In the genomic region with DNA sequence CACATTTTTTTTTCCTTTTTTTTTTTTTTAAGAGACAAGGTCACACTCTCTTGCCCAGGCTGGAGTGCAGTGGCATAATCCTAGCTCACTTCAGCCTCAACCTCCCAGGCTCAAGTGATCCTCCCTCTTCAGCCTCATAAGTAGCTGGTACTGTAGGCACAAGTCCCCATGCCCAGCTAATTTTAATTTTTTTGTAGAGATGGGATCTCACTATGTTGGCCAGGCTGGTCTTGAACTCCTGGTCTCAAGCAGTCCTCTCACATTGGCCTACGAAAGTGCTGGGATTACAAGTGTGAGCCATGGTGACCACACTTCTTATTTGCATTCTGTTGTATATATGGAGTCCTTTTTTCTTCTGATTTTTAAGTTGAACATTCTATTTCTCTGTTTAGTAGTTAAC, we compare ENCODE assay signal across 15 cellular contexts. TPM values are rescaled to one million over a fixed set of nuclear protein-coding genes. Genes with fewer than 3 reads are reported as not detected.
DNase-seq lines count a peak whose midpoint lies in the region; ATAC-seq and TF ChIP-seq lines count a peak whose summit lies in the region.
"Had no signal": no experiment of that assay in that cellular context is flagged by ENCODE, and none has a peak within 500 bp of the region (broad histone marks: within the 10 kb centered on the region; RNA-seq: fewer than 3 reads in every experiment).

No MANE protein-coding gene starts in this region.

- no peaks in the 10 kb centered on the region for H3K36me3 ChIP-seq in CD4-positive, CD25-positive, alpha-beta regulatory T cell (ENCODE audit: control insufficient read depth, insufficient read depth, low read length)
- H3K36me3 ChIP-seq in naive thymus-derived CD4-positive, alpha-beta T cell (ENCODE audit: control insufficient read depth in 2 of 3, insufficient read depth in 3 of 3, low read length in 3 of 3): no peaks in the 10 kb centered on the region
- H3K36me3 ChIP-seq in aorta (ENCODE audit: control insufficient read depth in 1 of 2, insufficient read depth in 2 of 2, low read length in 1 of 2): peaks cover 0 to 2% of the 10 kb centered on the region in 2 donors
- H3K36me3 ChIP-seq: HAP-1 had no signal

- H3K4me3 Mint-ChIP-seq in activated CD8-positive, alpha-beta memory T cell treated with anti-CD3 and anti-CD28 coated beads, Interleukin-2, amount 10 ng/mL, durations not matched to agents 7 days and 5 days: no peak overlapping the region
- peak overlapping the region in 2 of 4 donors; percentile 29 to 63 for H3K4me3 Mint-ChIP-seq in CD4-positive, CD25-positive, alpha-beta regulatory T cell
- no peak overlapping the region for H3K4me3 Mint-ChIP-seq in WTC11
- H3K4me3 Mint-ChIP-seq in naive thymus-derived CD4-positive, alpha-beta T cell: peak overlapping the region in 7 of 10 donors; percentile 39 to 69 (median 63)

- DNase-seq in activated CD8-positive, alpha-beta memory T cell treated with anti-CD3 and anti-CD28 coated beads, Interleukin-2, amount 10 ng/mL, durations not matched to agents 7 days and 5 days: no peak
- DNase-seq in activated CD8-positive, alpha-beta memory T cell treated with anti-CD3 and anti-CD28 coated beads, Interleukin-2, amount 50 U/mL, for 48 hours: no peak
- DNase-seq in CD4-positive, CD25-positive, alpha-beta regulatory T cell: no peak
- DNase-seq in WTC11 (ENCODE audit: low spot score): no peak
- DNase-seq in naive thymus-derived CD4-positive, alpha-beta T cell: no peak
- no peak for DNase-seq in cerebellar nuclear complex (lab: John Stamatoyannopoulos, UW)
- DNase-seq in NCI-H1436 (lab: John Stamatoyannopoulos, UW): no peak
- no peak for DNase-seq in aorta
- DNase-seq: DMS53, Kasumi-1, NCI-H2029, NCI-H2227 treated with DMSO at 0.1 percent for 48 hours, NCI-H526 had no signal

- no peak for TF ChIP-seq CTCF in WTC11 (IDR thresholded peaks at IDR 0.05)

- H3K4me1 Mint-ChIP-seq in activated CD8-positive, alpha-beta memory T cell treated with anti-CD3 and anti-CD28 coated beads, Interleukin-2, amount 10 ng/mL, durations not matched to agents 7 days and 5 days: peaks cover 4% of the 10 kb centered on the region
- H3K4me1 Mint-ChIP-seq in CD4-positive, CD25-positive, alpha-beta regulatory T cell: peaks cover 0 to 10% (median 4%) of the 10 kb centered on the region in 4 donors
- H3K4me1 Mint-ChIP-seq in WTC11: peaks cover 9% of the 10 kb centered on the region
- peaks cover 0 to 11% (median 4%) of the 10 kb centered on the region in 7 donors for H3K4me1 Mint-ChIP-seq in naive thymus-derived CD4-positive, alpha-beta T cell

- H3K27ac Mint-ChIP-seq in activated CD8-positive, alpha-beta memory T cell treated with anti-CD3 and anti-CD28 coated beads, Interleukin-2, amount 10 ng/mL, durations not matched to agents 7 days and 5 days: no peak overlapping the region
- H3K27ac Mint-ChIP-seq in CD4-positive, CD25-positive, alpha-beta regulatory T cell: no peak overlapping the region
- no peak overlapping the region for H3K27ac Mint-ChIP-seq in WTC11
- no peak overlapping the region for H3K27ac Mint-ChIP-seq in naive thymus-derived CD4-positive, alpha-beta T cell

- H3K9me3 Mint-ChIP-seq in activated CD8-positive, alpha-beta memory T cell treated with anti-CD3 and anti-CD28 coated beads, Interleukin-2, amount 10 ng/mL, durations not matched to agents 7 days and 5 days (ENCODE audit: low read depth): no peaks in the 10 kb centered on the region
- H3K9me3 Mint-ChIP-seq in CD4-positive, CD25-positive, alpha-beta regulatory T cell: no peaks in the 10 kb centered on the region
- H3K9me3 Mint-ChIP-seq in WTC11: no peaks in the 10 kb centered on the region
- H3K9me3 Mint-ChIP-seq in naive thymus-derived CD4-positive, alpha-beta T cell: no peaks in the 10 kb centered on the region

- intact Hi-C loops in naive thymus-derived CD4-positive, alpha-beta T cell (cut with micrococcal nuclease): loop anchor here in 1 of 2 donors (1.0 kb wide), 2 partner anchors 21 to 30 kb away; partner anchors contain the start of gene SPATS2
- intact Hi-C loops in aorta (cut with DNase I): no loop called here

- 85 to 97% methylated on average over 1 of the region's 1 CpG for WGBS in aorta, 2 donors

- H3K9me3 ChIP-seq in CD4-positive, CD25-positive, alpha-beta regulatory T cell (ENCODE audit: control insufficient read depth in 2 of 2, low read length in 2 of 2): no peaks in the 10 kb centered on the region
- H3K9me3 ChIP-seq in naive thymus-derived CD4-positive, alpha-beta T cell (ENCODE audit: control insufficient read depth in 2 of 3, low read length in 3 of 3): no peaks in the 10 kb centered on the region
- no peaks in the 10 kb centered on the region for H3K9me3 ChIP-seq in aorta (ENCODE audit: control insufficient read depth, low read length)
- H3K9me3 ChIP-seq: HAP-1 had no signal

- H3K36me3 Mint-ChIP-seq in activated CD8-positive, alpha-beta memory T cell treated with anti-CD3 and anti-CD28 coated beads, Interleukin-2, amount 10 ng/mL, durations not matched to agents 7 days and 5 days: no peaks in the 10 kb centered on the region
- peaks cover 9% of the 10 kb centered on the region for H3K36me3 Mint-ChIP-seq in CD4-positive, CD25-positive, alpha-beta regulatory T cell
- 0 out of 2 replicates have a peak, but pooled peaks cover 2% of the 10 kb centered on the region for H3K36me3 Mint-ChIP-seq in WTC11
- H3K36me3 Mint-ChIP-seq in naive thymus-derived CD4-positive, alpha-beta T cell: peaks cover 0 to 10% (median 0%) of the 10 kb centered on the region in 5 donors

- CTCF ChIA-PET in activated CD8-positive, alpha-beta memory T cell treated with anti-CD3 and anti-CD28 coated beads, Interleukin-2, amount 10 ng/mL, durations not matched to agents 7 days and 5 days (lab: Charles Lee): interaction anchor here (1.2 to 2.8 kb wide), 4 partner anchors 12 to 47 kb away, joined by 4 to 7 read pairs (median 6); no protein-coding TSS in a partner anchor
- CTCF ChIA-PET in WTC11 (lab: Charles Lee): interaction anchor here (0.5 to 3.1 kb wide), 19 partner anchors 8 to 248 kb away, joined by 3 to 23 read pairs (median 5); partner anchors contain the start of gene SPATS2
- CTCF ChIA-PET in naive thymus-derived CD4-positive, alpha-beta T cell (lab: Charles Lee): interaction anchor here (1.0 kb wide), 2 partner anchors 30 to 125 kb away, joined by 3 to 5 read pairs; no protein-coding TSS in a partner anchor

- no peaks in the 10 kb centered on the region for H3K27me3 Mint-ChIP-seq in activated CD8-positive, alpha-beta memory T cell treated with anti-CD3 and anti-CD28 coated beads, Interleukin-2, amount 10 ng/mL, durations not matched to agents 7 days and 5 days
- no peaks in the 10 kb centered on the region for H3K27me3 Mint-ChIP-seq in CD4-positive, CD25-positive, alpha-beta regulatory T cell
- no peaks in the 10 kb centered on the region for H3K27me3 Mint-ChIP-seq in WTC11 (ENCODE audit: low read depth)
- no peaks in the 10 kb centered on the region for H3K27me3 Mint-ChIP-seq in naive thymus-derived CD4-positive, alpha-beta T cell

- peak; percentile 42 for ATAC-seq in activated CD8-positive, alpha-beta memory T cell treated with anti-CD3 and anti-CD28 coated beads, Interleukin-2, amount 10 ng/mL, durations not matched to agents 7 days and 5 days
- no peak for ATAC-seq in CD4-positive, CD25-positive, alpha-beta regulatory T cell (ENCODE audit: low read depth in 2 of 2)
- ATAC-seq in WTC11 (no peak), aorta (ENCODE audit: low FRiP score) (no peak)
- peak; percentile 24 for ATAC-seq in naive thymus-derived CD4-positive, alpha-beta T cell

- H3K4me3 ChIP-seq in CD4-positive, CD25-positive, alpha-beta regulatory T cell (ENCODE audit: low read depth, low read length): peak overlapping the region; percentile 26
- H3K4me3 ChIP-seq in naive thymus-derived CD4-positive, alpha-beta T cell (ENCODE audit: low read length): no peak overlapping the region
- no peak overlapping the region for H3K4me3 ChIP-seq in aorta (ENCODE audit: low read length in 2 of 2)
- H3K4me3 ChIP-seq: HAP-1 had no signal

- POLR2A ChIA-PET in WTC11 (lab: Charles Lee): interaction anchor here (1.4 kb wide), 1 partner anchor 9 kb away, joined by 3 read pairs; no protein-coding TSS in a partner anchor
- POLR2A ChIA-PET in naive thymus-derived CD4-positive, alpha-beta T cell (lab: Charles Lee): interaction anchor here (0.6 to 1.8 kb wide), 3 partner anchors 22 to 133 kb away, joined by 3 to 8 read pairs (median 4); partner anchors contain the start of gene SPATS2

- H3K4me1 ChIP-seq in CD4-positive, CD25-positive, alpha-beta regulatory T cell (ENCODE audit: control insufficient read depth, insufficient read depth, low read length, poor library complexity, severe bottlenecking): no peaks in the 10 kb centered on the region
- H3K4me1 ChIP-seq in naive thymus-derived CD4-positive, alpha-beta T cell (ENCODE audit: control insufficient read depth in 2 of 2, insufficient read depth in 2 of 2, low read length in 2 of 2): no peaks in the 10 kb centered on the region
- H3K4me1 ChIP-seq in aorta (ENCODE audit: control insufficient read depth in 1 of 2, insufficient read depth in 2 of 2, low read length in 2 of 2): no peaks in the 10 kb centered on the region
- H3K4me1 ChIP-seq: HAP-1 had no signal

- no peak overlapping the region for H3K27ac ChIP-seq in CD4-positive, CD25-positive, alpha-beta regulatory T cell (ENCODE audit: insufficient read depth, low read length, poor library complexity, severe bottlenecking)
- H3K27ac ChIP-seq in naive thymus-derived CD4-positive, alpha-beta T cell (ENCODE audit: low read depth, low read length): no peak overlapping the region
- no peak overlapping the region for H3K27ac ChIP-seq in aorta (ENCODE audit: low read depth in 1 of 2, low read length in 2 of 2)
- H3K27ac ChIP-seq: RWPE1 had no signal

- H3K27me3 ChIP-seq in CD4-positive, CD25-positive, alpha-beta regulatory T cell (ENCODE audit: control insufficient read depth, insufficient read depth, low read length): no peaks in the 10 kb centered on the region
- H3K27me3 ChIP-seq in naive thymus-derived CD4-positive, alpha-beta T cell (ENCODE audit: control insufficient read depth in 2 of 2, insufficient read depth in 2 of 2, low read length in 2 of 2): no peaks in the 10 kb centered on the region
- H3K27me3 ChIP-seq in aorta (ENCODE audit: control insufficient read depth in 1 of 2, insufficient read depth in 2 of 2, low read length in 1 of 2): no peaks in the 10 kb centered on the region

RNA-seq across cellular contexts. Expression of gene SPATS2, which starts 21.4 kb away (rescaled TPM):
- 10 to 100 TPM; 11.3 to 18.1 TPM for total RNA-seq in activated CD8-positive, alpha-beta memory T cell treated with anti-CD3 and anti-CD28 coated beads, Interleukin-2, amount 10 ng/mL, durations not matched to agents 7 days and 5 days
- 5.5 TPM for total RNA-seq in CD4-positive, CD25-positive, alpha-beta regulatory T cell
- polyA plus RNA-seq in CD4-positive, CD25-positive, alpha-beta regulatory T cell: 1 to 10 TPM; 2.4 to 4.8 (median 3.6) TPM
- total RNA-seq in WTC11 (2021) (25.9 to 26.9 TPM (median 26.5 TPM) in 3 replicates), aorta (10 to 100 TPM; 19.3 to 29.8 TPM)
- total RNA-seq in naive thymus-derived CD4-positive, alpha-beta T cell: 1 to 10 TPM; 7.4 to 9.8 (median 8.9) TPM
- 1 to 10 TPM; 3.0 to 7.8 TPM for polyA plus RNA-seq in naive thymus-derived CD4-positive, alpha-beta T cell
- polyA plus RNA-seq in aorta: 10 to 100 TPM in 1 of 2 donors, 1 to 10 TPM in 1; 5.5 to 11.5 TPM

RNA-seq across cellular contexts. Expression of gene DNAJC22, which starts 42.0 kb away (rescaled TPM):
- total RNA-seq in activated CD8-positive, alpha-beta memory T cell treated with anti-CD3 and anti-CD28 coated beads, Interleukin-2, amount 10 ng/mL, durations not matched to agents 7 days and 5 days: under 1 TPM in 1 of 2 experiments, not detected in 1; 0.05 TPM
- not detected for total RNA-seq in CD4-positive, CD25-positive, alpha-beta regulatory T cell
- not detected for polyA plus RNA-seq in CD4-positive, CD25-positive, alpha-beta regulatory T cell
- total RNA-seq in WTC11 (2021) (0.14 to 0.24 TPM (median 0.23 TPM) in 3 replicates), aorta (under 1 TPM in 1 of 2 donors, not detected in 1; 0.24 TPM)
- not detected for total RNA-seq in naive thymus-derived CD4-positive, alpha-beta T cell
- not detected for polyA plus RNA-seq in naive thymus-derived CD4-positive, alpha-beta T cell
- polyA plus RNA-seq in aorta: 1 to 10 TPM in 1 of 2 donors, under 1 TPM in 1; 0.50 to 1.2 TPM

RNA-seq across cellular contexts. Expression of gene C1QL4, which starts 51.7 kb away (rescaled TPM):
- not detected for total RNA-seq in activated CD8-positive, alpha-beta memory T cell treated with anti-CD3 and anti-CD28 coated beads, Interleukin-2, amount 10 ng/mL, durations not matched to agents 7 days and 5 days
- not detected for total RNA-seq in CD4-positive, CD25-positive, alpha-beta regulatory T cell
- not detected for polyA plus RNA-seq in CD4-positive, CD25-positive, alpha-beta regulatory T cell
- total RNA-seq in WTC11 (2021): 0.92 to 1.2 TPM (median 1.2 TPM) in 3 replicates
- total RNA-seq in naive thymus-derived CD4-positive, alpha-beta T cell: not detected
- polyA plus RNA-seq in naive thymus-derived CD4-positive, alpha-beta T cell: not detected
- not detected for total RNA-seq in aorta
- polyA plus RNA-seq in aorta: not detected

Comparison
In these comparisons a context has a peak if more than half of its experiments do, and no peak if none do; other contexts are left out.
1. ATAC-seq: peak in activated CD8-positive, alpha-beta memory T cell treated with anti-CD3 and anti-CD28 coated beads, Interleukin-2, amount 10 ng/mL, durations not matched to agents 7 days and 5 days (single experiment) and naive thymus-derived CD4-positive, alpha-beta T cell (single experiment); none in CD4-positive, CD25-positive, alpha-beta regulatory T cell (0 of 2), WTC11 (single experiment) and aorta (single experiment).
2. H3K4me3 Mint-ChIP-seq: peak in naive thymus-derived CD4-positive, alpha-beta T cell (7 of 10); none in activated CD8-positive, alpha-beta memory T cell treated with anti-CD3 and anti-CD28 coated beads, Interleukin-2, amount 10 ng/mL, durations not matched to agents 7 days and 5 days (single experiment) and WTC11 (single experiment).